ENCODE assay signal across 13 cellular contexts in the genomic region with DNA sequence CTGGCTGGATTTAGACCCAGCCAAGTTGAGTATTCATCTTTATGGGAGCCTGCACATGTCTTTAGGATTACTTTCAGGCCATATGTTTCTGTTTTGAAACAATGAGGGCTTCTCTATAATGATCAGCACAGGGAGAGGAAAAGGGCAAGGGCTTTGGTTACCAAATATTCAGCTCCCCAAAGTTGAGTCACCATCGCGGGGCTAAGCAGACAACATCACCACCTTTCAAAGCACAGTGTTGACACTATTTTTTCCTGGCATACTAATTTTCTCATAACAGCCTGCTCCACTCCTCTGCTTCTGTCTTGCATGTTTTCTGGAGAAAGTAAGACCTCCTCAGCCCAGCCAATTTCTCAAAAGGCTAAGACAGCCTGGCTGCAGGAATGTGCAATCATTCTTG. TPM values are rescaled to one million over a fixed set of nuclear protein-coding genes. Genes with fewer than 3 reads are reported as not detected.
DNase-seq lines count a peak whose midpoint lies in the region; ATAC-seq and TF ChIP-seq lines count a peak whose summit lies in the region.
"Had no signal": no experiment of that assay in that cellular context is flagged by ENCODE, and none has a peak within 500 bp of the region (broad histone marks: within the 10 kb centered on the region; RNA-seq: fewer than 3 reads in every experiment).

No MANE protein-coding gene starts in this region.

- peaks cover 54% of the 10 kb centered on the region for H3K4me1 ChIP-seq in neural progenitor cell

- peaks cover 32% of the 10 kb centered on the region for H3F3A ChIP-seq in neural progenitor cell (ENCODE audit: low read depth)

- no peaks in the 10 kb centered on the region for H3K27me3 ChIP-seq in neural progenitor cell

- H3K36me3 Mint-ChIP-seq in activated naive CD8-positive, alpha-beta T cell treated with anti-CD3 and anti-CD28 coated beads, Interleukin-2, amount 50 U/mL, for 24 hours (ENCODE audit: low read depth), result peaks cover 1% of the 10 kb centered on the region
- H3K36me3 Mint-ChIP-seq in neural progenitor cell, result no peaks in the 10 kb centered on the region

- peak overlapping the region; percentile 89 for H3K4me3 Mint-ChIP-seq in activated naive CD8-positive, alpha-beta T cell treated with anti-CD3 and anti-CD28 coated beads, Interleukin-2, amount 50 U/mL, for 24 hours
- no peak overlapping the region for H3K4me3 Mint-ChIP-seq in neural progenitor cell

- H3K9ac ChIP-seq in neural progenitor cell, result no peak overlapping the region

- no peaks in the 10 kb centered on the region for H4K20me1 ChIP-seq in neural progenitor cell (ENCODE audit: low read depth)

- no peaks in the 10 kb centered on the region for H3K9me3 ChIP-seq in neural progenitor cell (ENCODE audit: low read depth)
- H3K9me3 ChIP-seq: gastroesophageal sphincter had no signal

- H3K4me3 ChIP-seq in neural progenitor cell, result no peak overlapping the region
- H3K4me3 ChIP-seq: gastroesophageal sphincter had no signal

- no peak overlapping the region for H3K27ac ChIP-seq in neural progenitor cell
- H3K27ac ChIP-seq: gastroesophageal sphincter had no signal

- no peaks in the 10 kb centered on the region for H3K79me2 ChIP-seq in neural progenitor cell (ENCODE audit: low read depth)

- H3K9me3 Mint-ChIP-seq in activated naive CD8-positive, alpha-beta T cell treated with anti-CD3 and anti-CD28 coated beads, Interleukin-2, amount 50 U/mL, for 24 hours, result no peaks in the 10 kb centered on the region
- no peaks in the 10 kb centered on the region for H3K9me3 Mint-ChIP-seq in neural progenitor cell

- peak overlapping the region; percentile 34 for H3K4me2 ChIP-seq in neural progenitor cell

- no peak overlapping the region for H2AFZ ChIP-seq in neural progenitor cell (replicated peaks)

- peaks cover 83% of the 10 kb centered on the region for H3K4me1 Mint-ChIP-seq in activated naive CD8-positive, alpha-beta T cell treated with anti-CD3 and anti-CD28 coated beads, Interleukin-2, amount 50 U/mL, for 24 hours
- peaks cover 63% of the 10 kb centered on the region for H3K4me1 Mint-ChIP-seq in neural progenitor cell

- DNase-seq in NCI-H69 (lab: John Stamatoyannopoulos, UW), result peak; percentile 55
- peak; percentile 37 to 39 for DNase-seq in activated CD4-positive, alpha-beta T cell treated with anti-CD3 and anti-CD28 coated beads, Interleukin-2, amount 50 U/mL, for 4 hours
- peak; percentile 36 for DNase-seq in activated naive CD8-positive, alpha-beta T cell treated with anti-CD3 and anti-CD28 coated beads, Interleukin-2, amount 50 U/mL, for 24 hours
- DNase-seq in neural progenitor cell (ENCODE audit: low spot score), result no peak
- no peak for DNase-seq in DMS153 treated with DMSO at 0.1 percent for 48 hours (lab: John Stamatoyannopoulos, UW; ENCODE audit: unreplicated experiment)
- no peak for DNase-seq in Ammon's horn (ENCODE audit: low spot score)
- DNase-seq in omental fat pad (ENCODE audit: low spot score), result no peak
- DNase-seq: Kasumi-1, midbrain, NCI-H1930, T-helper 9 cell had no signal

- ATAC-seq in activated naive CD8-positive, alpha-beta T cell treated with anti-CD3 and anti-CD28 coated beads, Interleukin-2, amount 50 U/mL, for 24 hours, result peak; percentile 42
- ATAC-seq in omental fat pad (ENCODE audit: low FRiP score), result no peak
- ATAC-seq: gastroesophageal sphincter had no signal

- TF ChIP-seq CTCF in neural progenitor cell (IDR thresholded peaks at IDR 0.05), result no peak
- no peak for TF ChIP-seq CTCF in omental fat pad (IDR thresholded peaks at IDR 0.05)

- no peaks in the 10 kb centered on the region for H3K27me3 Mint-ChIP-seq in activated naive CD8-positive, alpha-beta T cell treated with anti-CD3 and anti-CD28 coated beads, Interleukin-2, amount 50 U/mL, for 24 hours
- H3K27me3 Mint-ChIP-seq in neural progenitor cell (ENCODE audit: insufficient read depth, low read depth), result peaks cover 4% of the 10 kb centered on the region

- H3K27ac Mint-ChIP-seq in activated naive CD8-positive, alpha-beta T cell treated with anti-CD3 and anti-CD28 coated beads, Interleukin-2, amount 50 U/mL, for 24 hours, result peak overlapping the region; percentile 99
- no peak overlapping the region for H3K27ac Mint-ChIP-seq in neural progenitor cell

- no peaks in the 10 kb centered on the region for H3K36me3 ChIP-seq in neural progenitor cell
- H3K36me3 ChIP-seq: gastroesophageal sphincter had no signal

RNA-seq across cellular contexts. Expression of gene SCML4, which starts 4.9 kb away (rescaled TPM):
- not detected in 2 replicates for total RNA-seq in neural progenitor cell (ENCODE audit: low replicate concordance)
- total RNA-seq in omental fat pad, result 1 to 10 TPM; 1.4 to 3.3 (median 2.2) TPM
- total RNA-seq: pulmonary artery endothelial cell had no signal

Comparison
In these comparisons a context has a peak if more than half of its experiments do, and no peak if none do; other contexts are left out.
1. DNase-seq: peak in NCI-H69 (single experiment), activated CD4-positive, alpha-beta T cell treated with anti-CD3 and anti-CD28 coated beads, Interleukin-2, amount 50 U/mL, for 4 hours (2 of 2) and activated naive CD8-positive, alpha-beta T cell treated with anti-CD3 and anti-CD28 coated beads, Interleukin-2, amount 50 U/mL, for 24 hours (single experiment); none in neural progenitor cell (single experiment), DMS153 treated with DMSO at 0.1 percent for 48 hours (single experiment), Ammon's horn (single experiment) and omental fat pad (single experiment).